Comparison of ENCODE assay signal across 17 cellular contexts in the genomic region with DNA sequence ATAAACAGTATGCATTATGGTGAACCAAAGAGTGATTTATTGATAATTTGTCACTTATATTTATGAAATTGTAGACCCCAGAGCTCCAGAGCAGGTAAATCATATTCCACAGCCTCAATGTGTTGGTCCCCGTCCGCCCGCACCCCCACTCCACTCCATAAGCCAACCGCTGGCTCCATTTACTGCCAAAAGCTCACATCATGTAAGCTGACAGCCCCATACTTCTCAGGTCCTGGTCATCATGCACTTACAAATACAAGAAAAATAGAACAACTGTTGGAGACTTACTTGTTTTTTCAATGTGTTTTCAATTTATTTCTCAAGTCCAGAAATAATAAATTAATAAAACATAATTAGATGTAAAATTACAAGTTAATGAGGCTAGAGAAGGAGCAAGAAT.
DNase-seq lines count a peak whose midpoint lies in the region; ATAC-seq and TF ChIP-seq lines count a peak whose summit lies in the region.
"Had no signal": no experiment of that assay in that cellular context is flagged by ENCODE, and none has a peak within 500 bp of the region (broad histone marks: within the 10 kb centered on the region; RNA-seq: fewer than 3 reads in every experiment).

No MANE protein-coding gene starts in this region.

- peaks cover 4% of the 10 kb centered on the region for H3K4me1 Mint-ChIP-seq in endothelial cell (ENCODE audit: unreplicated experiment)
- H3K4me1 Mint-ChIP-seq in effector memory CD8-positive, alpha-beta T cell (ENCODE audit: low read depth in 2 of 2): no peaks in the 10 kb centered on the region
- H3K4me1 Mint-ChIP-seq: CD4-positive, CD25-positive, alpha-beta regulatory T cell had no signal

- TF ChIP-seq CTCF in endothelial cell (IDR thresholded peaks at IDR 0.05; ENCODE audit: unreplicated experiment): no peak

- no peaks in the 10 kb centered on the region for H3K36me3 Mint-ChIP-seq in endothelial cell (ENCODE audit: low read depth, unreplicated experiment)
- no peaks in the 10 kb centered on the region for H3K36me3 Mint-ChIP-seq in effector memory CD8-positive, alpha-beta T cell (ENCODE audit: insufficient read depth)
- H3K36me3 Mint-ChIP-seq: CD4-positive, CD25-positive, alpha-beta regulatory T cell; CD8-positive, alpha-beta T cell had no signal

- H3K9me3 Mint-ChIP-seq in endothelial cell (ENCODE audit: unreplicated experiment): no peaks in the 10 kb centered on the region
- peaks cover 5 to 6% of the 10 kb centered on the region in 2 donors for H3K9me3 Mint-ChIP-seq in effector memory CD8-positive, alpha-beta T cell
- H3K9me3 Mint-ChIP-seq: CD8-positive, alpha-beta T cell had no signal

- H3K27me3 ChIP-seq in effector memory CD4-positive, alpha-beta T cell (replicated peaks; ENCODE audit: control insufficient read depth, insufficient read depth, low read length, poor library complexity, severe bottlenecking): no peaks in the 10 kb centered on the region
- H3K27me3 ChIP-seq: BLaER1 had no signal

- H3K27me3 Mint-ChIP-seq in endothelial cell (ENCODE audit: unreplicated experiment): peaks cover under 1% of the 10 kb centered on the region
- H3K27me3 Mint-ChIP-seq in effector memory CD8-positive, alpha-beta T cell: peaks cover 0 to 9% of the 10 kb centered on the region in 2 donors
- H3K27me3 Mint-ChIP-seq: CD4-positive, CD25-positive, alpha-beta regulatory T cell had no signal

- no peaks in the 10 kb centered on the region for H3K9me3 ChIP-seq in effector memory CD4-positive, alpha-beta T cell (ENCODE audit: control insufficient read depth, low read length)
- H3K9me3 ChIP-seq: BLaER1, Caco-2, HAP-1 had no signal

- peak overlapping the region; percentile 44 for H3K27ac Mint-ChIP-seq in endothelial cell (ENCODE audit: unreplicated experiment)
- no peak overlapping the region for H3K27ac Mint-ChIP-seq in effector memory CD8-positive, alpha-beta T cell
- H3K27ac Mint-ChIP-seq: CD4-positive, CD25-positive, alpha-beta regulatory T cell; CD8-positive, alpha-beta T cell had no signal

- H3K27ac ChIP-seq in urinary bladder (ENCODE audit: low read depth): peak overlapping the region; percentile 18
- no peak overlapping the region for H3K27ac ChIP-seq in effector memory CD4-positive, alpha-beta T cell (ENCODE audit: insufficient read depth, low read length, poor library complexity, severe bottlenecking)
- H3K27ac ChIP-seq: BLaER1, C4-2B had no signal

- H3K4me3 Mint-ChIP-seq in endothelial cell (ENCODE audit: unreplicated experiment): no peak overlapping the region
- H3K4me3 Mint-ChIP-seq in effector memory CD8-positive, alpha-beta T cell: no peak overlapping the region
- H3K4me3 Mint-ChIP-seq: CD4-positive, CD25-positive, alpha-beta regulatory T cell; CD8-positive, alpha-beta T cell had no signal

- H3K36me3 ChIP-seq in urinary bladder (ENCODE audit: insufficient read depth): no peaks in the 10 kb centered on the region
- no peaks in the 10 kb centered on the region for H3K36me3 ChIP-seq in effector memory CD4-positive, alpha-beta T cell (ENCODE audit: control insufficient read depth, insufficient read depth, low read length)
- H3K36me3 ChIP-seq: BLaER1, HAP-1 had no signal

- H3K4me3 ChIP-seq in urinary bladder (ENCODE audit: low read depth, low read length): no peak overlapping the region
- no peak overlapping the region for H3K4me3 ChIP-seq in effector memory CD4-positive, alpha-beta T cell (ENCODE audit: insufficient read depth, low read depth, low read length, poor library complexity, severe bottlenecking)
- H3K4me3 ChIP-seq: BLaER1, HAP-1 had no signal

- DNase-seq in left ventricle myocardium superior (no peak), cardiac septum (ENCODE audit: low spot score) (no peak), SK-N-DZ (ENCODE audit: low spot score) (peak; percentile 67), endothelial cell (ENCODE audit: low spot score) (no peak), activated gamma-delta T cell treated with Interleukin-2 at 50 U/mL for 16 hours (no peak)
- DNase-seq in effector memory CD4-positive, alpha-beta T cell: no peak
- DNase-seq in effector memory CD8-positive, alpha-beta T cell: no peak
- DNase-seq: Caco-2; CD4-positive, CD25-positive, alpha-beta regulatory T cell; CD8-positive, alpha-beta T cell; DMS153; DND-41; GOT3 had no signal

- H3K4me1 ChIP-seq in urinary bladder (ENCODE audit: insufficient read depth): no peaks in the 10 kb centered on the region
- H3K4me1 ChIP-seq in effector memory CD4-positive, alpha-beta T cell (ENCODE audit: control insufficient read depth, insufficient read depth, low read length, poor library complexity, severe bottlenecking): no peaks in the 10 kb centered on the region
- H3K4me1 ChIP-seq: BLaER1, Caco-2, HAP-1 had no signal

- intact Hi-C loops in left ventricle myocardium superior (cut with micrococcal nuclease): no loop called here
- intact Hi-C loops in cardiac septum (cut with DNase I): no loop called here

- 61% methylated on average over 4 of the region's 4 CpGs for WGBS in urinary bladder

- peak; percentile 34 for ATAC-seq in left ventricle myocardium superior
- ATAC-seq in effector memory CD8-positive, alpha-beta T cell (replicated peaks): no peak
- ATAC-seq: CD8-positive, alpha-beta T cell had no signal
